ENCODE assay signal across 2 cellular contexts in genomic region chr20:49507741-49508434, GRCh38.
TF ChIP-seq lines count a peak whose summit lies in the region.

No MANE protein-coding gene starts in this region.

TF ChIP-seq in GM12878, 131 proteins besides CTCF, POLR2A, EP300 and RAD21:
- no peak for TF ChIP-seq STAT1 (conservative IDR thresholded peaks at IDR 0.05)
- no peak for TF ChIP-seq KDM1A (IDR thresholded peaks at IDR 0.05; ENCODE audit: borderline replicate concordance)
- TF ChIP-seq E2F4 (IDR thresholded peaks at IDR 0.05; ENCODE audit: low read depth, low read length) = no peak
- no peak for TF ChIP-seq POU2F2 (IDR thresholded peaks at IDR 0.05; ENCODE audit: borderline replicate concordance, low read depth, low read length)
- TF ChIP-seq ATF7 (IDR thresholded peaks at IDR 0.05; ENCODE audit: low read depth) = no peak
- TF ChIP-seq RELA (IDR thresholded peaks at IDR 0.05; ENCODE audit: borderline replicate concordance, partially characterized antibody) = no peak
- TF ChIP-seq, protein P1, sequence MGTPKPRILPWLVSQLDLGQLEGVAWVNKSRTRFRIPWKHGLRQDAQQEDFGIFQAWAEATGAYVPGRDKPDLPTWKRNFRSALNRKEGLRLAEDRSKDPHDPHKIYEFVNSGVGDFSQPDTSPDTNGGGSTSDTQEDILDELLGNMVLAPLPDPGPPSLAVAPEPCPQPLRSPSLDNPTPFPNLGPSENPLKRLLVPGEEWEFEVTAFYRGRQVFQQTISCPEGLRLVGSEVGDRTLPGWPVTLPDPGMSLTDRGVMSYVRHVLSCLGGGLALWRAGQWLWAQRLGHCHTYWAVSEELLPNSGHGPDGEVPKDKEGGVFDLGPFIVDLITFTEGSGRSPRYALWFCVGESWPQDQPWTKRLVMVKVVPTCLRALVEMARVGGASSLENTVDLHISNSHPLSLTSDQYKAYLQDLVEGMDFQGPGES (IDR thresholded peaks at IDR 0.05) = no peak
- no peak for TF ChIP-seq BCL3 (IDR thresholded peaks at IDR 0.05; ENCODE audit: borderline replicate concordance, insufficient read depth, low read depth, low read length, poor library complexity, severe bottlenecking)
- no peak for TF ChIP-seq RFX5 (IDR thresholded peaks at IDR 0.05; ENCODE audit: low read depth, low read length)
- no peak for TF ChIP-seq HCFC1 (IDR thresholded peaks at IDR 0.05; ENCODE audit: low read length)
- TF ChIP-seq MAX (IDR thresholded peaks at IDR 0.05; ENCODE audit: low read depth, low read length) = no peak
- TF ChIP-seq FOS (IDR thresholded peaks at IDR 0.05; ENCODE audit: borderline replicate concordance, extremely low read depth, insufficient read length) = no peak

TF ChIP-seq in WTC11, 78 proteins besides CTCF, POLR2A, EP300 and RAD21:
- TF ChIP-seq SP1 (CRISPR knock-in tag; conservative IDR thresholded peaks at IDR 0.05) (no peak), GABPB1 (CRISPR knock-in tag; IDR thresholded peaks at IDR 0.05) (no peak), ZNF425 (CRISPR knock-in tag; conservative IDR thresholded peaks at IDR 0.05) (no peak), OVOL2 (CRISPR knock-in tag; IDR thresholded peaks at IDR 0.05; ENCODE audit: borderline replicate concordance) (no peak), KAT7 (CRISPR knock-in tag; IDR thresholded peaks at IDR 0.05; ENCODE audit: borderline replicate concordance) (no peak), TP53 (CRISPR knock-in tag; IDR thresholded peaks at IDR 0.05) (no peak), FOXJ3 (CRISPR knock-in tag; IDR thresholded peaks at IDR 0.05; ENCODE audit: borderline replicate concordance) (no peak), USF1 (CRISPR knock-in tag; IDR thresholded peaks at IDR 0.05) (no peak), ZNF263 (CRISPR knock-in tag; IDR thresholded peaks at IDR 0.05; ENCODE audit: low read depth) (no peak), ZNF138 (CRISPR knock-in tag; conservative IDR thresholded peaks at IDR 0.05) (no peak), ELF4 (CRISPR knock-in tag; IDR thresholded peaks at IDR 0.05; ENCODE audit: low read depth) (no peak)
- TF ChIP-seq, protein P2, sequence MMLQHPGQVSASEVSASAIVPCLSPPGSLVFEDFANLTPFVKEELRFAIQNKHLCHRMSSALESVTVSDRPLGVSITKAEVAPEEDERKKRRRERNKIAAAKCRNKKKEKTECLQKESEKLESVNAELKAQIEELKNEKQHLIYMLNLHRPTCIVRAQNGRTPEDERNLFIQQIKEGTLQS (CRISPR knock-in tag; conservative IDR thresholded peaks at IDR 0.05) = no peak
